Comparison of ENCODE assay signal across 9 cellular contexts in the genomic region with DNA sequence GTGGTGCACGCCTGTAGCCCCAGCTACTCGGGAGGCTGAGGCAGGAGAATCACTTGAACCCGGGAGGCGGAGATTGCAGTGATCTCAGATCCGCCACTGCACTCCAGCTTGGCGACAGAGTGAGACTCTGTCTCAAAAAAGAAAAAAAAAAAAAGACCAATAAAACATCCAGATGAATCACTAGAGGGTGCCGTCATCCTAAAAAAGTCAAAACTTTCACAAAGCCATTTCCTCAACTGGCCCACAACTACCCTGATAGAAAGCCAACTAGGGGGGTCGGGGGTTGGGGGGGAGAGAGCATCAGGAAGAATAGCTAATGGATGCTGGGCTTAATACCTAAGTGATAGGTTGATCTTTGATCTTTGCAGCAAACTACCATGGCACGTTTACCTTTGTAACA. TPM values are rescaled to one million over a fixed set of nuclear protein-coding genes. Genes with fewer than 3 reads are reported as not detected.
DNase-seq lines count a peak whose midpoint lies in the region; ATAC-seq, FAIRE-seq and TF ChIP-seq lines count a peak whose summit lies in the region.
"Not testable (repeated sequence)": the region's sequence is repeated elsewhere in the genome, so short reads cannot be mapped to it uniquely, and the experiment has no call there.
"Had no signal": no experiment of that assay in that cellular context is flagged by ENCODE, and none has a peak within 500 bp of the region (broad histone marks: within the 10 kb centered on the region; RNA-seq: fewer than 3 reads in every experiment).

No MANE protein-coding gene starts in this region.

- not testable (repeated sequence) for H3K27me3 Mint-ChIP-seq in CD4-positive, alpha-beta T cell; activated T-helper 2 cell treated with anti-CD3 and anti-CD28 coated beads, Interferon-gamma antibody, Interleukin-2, Interleukin-4, amounts not matched to agents 10 μg/mL and 5 μg/mL and 100 μg/mL, durations not matched to agents 14 hours and 24 hours and 36 hours (ENCODE audit: low read depth)

- peaks cover 74% of the 10 kb centered on the region for H3K36me3 ChIP-seq in OCI-LY7 (ENCODE audit: insufficient read depth, low read length)
- H3K36me3 ChIP-seq in endothelial cell of umbilical vein (ENCODE audit: control insufficient read depth in 2 of 2, extremely low read depth in 1 of 2, insufficient read depth in 2 of 2, low read length in 2 of 2): not testable (repeated sequence)
- H3K36me3 ChIP-seq in osteoblast (ENCODE audit: insufficient read depth, low read length): peaks cover 43% of the 10 kb centered on the region

- dilution Hi-C loops in endothelial cell of umbilical vein (cut with MboI; ENCODE audit: extremely low pct_ligation_motif_present, low sequenced_read_pairs): not testable (repeated sequence)

- H3K9ac ChIP-seq in endothelial cell of umbilical vein (replicated peaks; ENCODE audit: extremely low read depth, insufficient read depth, low read length): not testable (repeated sequence)

- H3K27ac Mint-ChIP-seq in CD4-positive, alpha-beta T cell; activated T-helper 2 cell treated with anti-CD3 and anti-CD28 coated beads, Interferon-gamma antibody, Interleukin-2, Interleukin-4, amounts not matched to agents 10 μg/mL and 5 μg/mL and 100 μg/mL, durations not matched to agents 14 hours and 24 hours and 36 hours: not testable (repeated sequence)

- H3K79me2 ChIP-seq in OCI-LY7 (ENCODE audit: insufficient read depth, low read depth, low read length): peaks cover 49% of the 10 kb centered on the region
- peaks cover 32% of the 10 kb centered on the region for H3K79me2 ChIP-seq in endothelial cell of umbilical vein (ENCODE audit: control insufficient read depth, insufficient read depth, low read length)
- peaks cover 43% of the 10 kb centered on the region for H3K79me2 ChIP-seq in osteoblast (ENCODE audit: insufficient read depth, low read length)

- H3K9me2 ChIP-seq in OCI-LY7 (ENCODE audit: insufficient read depth, low read length): not testable (repeated sequence)

- BruUV-seq in OCI-LY7 (replicated peaks; lab: Mats Ljungman, UMichigan); endothelial cell of umbilical vein (replicated peaks; lab: Mats Ljungman, UMichigan): not testable (repeated sequence)

- TF ChIP-seq CTCF in CD4-positive, alpha-beta T cell (IDR thresholded peaks at IDR 0.05); OCI-LY7 (conservative IDR thresholded peaks at IDR 0.05; ENCODE audit: low read length); endothelial cell of umbilical vein (IDR thresholded peaks at IDR 0.05; ENCODE audit: extremely low read depth in 1 of 2, insufficient read depth in 1 of 2, low read depth in 1 of 2, low read length in 2 of 2); osteoblast (IDR thresholded peaks at IDR 0.05; ENCODE audit: extremely low read depth, low read depth, low read length): not testable (repeated sequence)

- not testable (repeated sequence) for TF ChIP-seq POLR2A in endothelial cell of umbilical vein (IDR thresholded peaks at IDR 0.05; ENCODE audit: low read depth, low read length)

- CTCF ChIA-PET in CD4-positive, alpha-beta T cell (lab: Charles Lee): interaction anchor here (0.7 kb wide), 1 partner anchor 8 kb away, joined by 3 read pairs; no protein-coding TSS in a partner anchor
- CTCF ChIA-PET in OCI-LY7 (lab: Charles Lee; ENCODE audit: unreplicated experiment): interaction anchor here (0.5 kb wide), 1 partner anchor 187 kb away, joined by 3 read pairs; no protein-coding TSS in a partner anchor
- CTCF ChIA-PET in endothelial cell of umbilical vein (lab: Charles Lee): interaction anchor here (0.7 to 1.6 kb wide), 4 partner anchors 11 to 195 kb away, joined by 3 to 7 read pairs (median 4); a partner anchor contains a TSS

- not testable (repeated sequence) for ATAC-seq in CD4-positive, alpha-beta T cell (ENCODE audit: poor library complexity)

- H3K4me1 ChIP-seq in OCI-LY7 (ENCODE audit: insufficient read depth, low read length, poor library complexity, severe bottlenecking): peaks cover 42% of the 10 kb centered on the region
- H3K4me1 ChIP-seq in endothelial cell of umbilical vein (ENCODE audit: control insufficient read depth, extremely low read depth, insufficient read depth, low read length): peaks cover 24% of the 10 kb centered on the region
- H3K4me1 ChIP-seq in osteoblast (ENCODE audit: insufficient read depth, low read length): peaks cover 25% of the 10 kb centered on the region

- POLR2A ChIA-PET in CD4-positive, alpha-beta T cell (lab: Charles Lee); endothelial cell of umbilical vein (lab: Charles Lee): not testable (repeated sequence)
- POLR2A ChIA-PET in OCI-LY7 (lab: Charles Lee): interaction anchor here (0.6 kb wide), 1 partner anchor 8 kb away, joined by 3 read pairs; no protein-coding TSS in a partner anchor

- H3K27me3 ChIP-seq in CD4-positive, alpha-beta T cell (ENCODE audit: control insufficient read depth, insufficient read depth, low read length); endothelial cell of umbilical vein (ENCODE audit: control insufficient read depth in 2 of 2, insufficient read depth in 2 of 2, low read length in 2 of 2); osteoblast (ENCODE audit: insufficient read depth, low read length): not testable (repeated sequence)

- peak overlapping the region; percentile 45 for H3K4me3 Mint-ChIP-seq in CD4-positive, alpha-beta T cell
- H3K4me3 Mint-ChIP-seq in activated T-helper 2 cell treated with anti-CD3 and anti-CD28 coated beads, Interferon-gamma antibody, Interleukin-2, Interleukin-4, amounts not matched to agents 10 μg/mL and 5 μg/mL and 100 μg/mL, durations not matched to agents 14 hours and 24 hours and 36 hours (ENCODE audit: low read depth): peak overlapping the region; percentile 17

- FAIRE-seq in endothelial cell of umbilical vein (lab: Jason Lieb, UNC): peak; percentile 26

- not testable (repeated sequence) for H3K27ac ChIP-seq in CD4-positive, alpha-beta T cell (ENCODE audit: low read depth, low read length); OCI-LY7 (ENCODE audit: low read depth, low read length, poor library complexity, severe bottlenecking); endothelial cell of umbilical vein (ENCODE audit: insufficient read depth, low read depth, low read length); osteoblast (ENCODE audit: low read depth, low read length)

- intact Hi-C loops in CD4-positive, alpha-beta T cell (cut with DNase I, micrococcal nuclease); OCI-LY7 (cut with micrococcal nuclease; ENCODE audit: unreplicated experiment); activated T-helper 2 cell treated with anti-CD3 and anti-CD28 coated beads, Interferon-gamma antibody, Interleukin-2, Interleukin-4, amounts not matched to agents 10 μg/mL and 5 μg/mL and 100 μg/mL, durations not matched to agents 14 hours and 24 hours and 36 hours (cut with micrococcal nuclease): not testable (repeated sequence)
- intact Hi-C loops in endothelial cell of umbilical vein (cut with micrococcal nuclease): loop anchor here (10.0 kb wide), 1 partner anchor 54 kb away; no protein-coding TSS in a partner anchor

- 0 out of 2 replicates have a peak overlapping the region, but pooled peaks have one; percentile 8 for H3K4me2 ChIP-seq in OCI-LY7 (ENCODE audit: low read length)
- H3K4me2 ChIP-seq in endothelial cell of umbilical vein (ENCODE audit: insufficient read depth, low read length); osteoblast (ENCODE audit: insufficient read depth, low read length): not testable (repeated sequence)

- H3K4me3 ChIP-seq in OCI-LY7 (ENCODE audit: low read depth, low read length, poor library complexity, severe bottlenecking); endothelial cell of umbilical vein (replicated peaks in 1 of 3; ENCODE audit: insufficient read depth in 1 of 3, low read depth in 1 of 3, low read length in 3 of 3); osteoblast (ENCODE audit: insufficient read depth, low read length): not testable (repeated sequence)

- H3K9me3 ChIP-seq in CD4-positive, alpha-beta T cell (ENCODE audit: control insufficient read depth, low read length); OCI-LY7 (ENCODE audit: low read length); endothelial cell of umbilical vein (replicated peaks; ENCODE audit: control insufficient read depth, insufficient read depth, low read length); osteoblast (ENCODE audit: low read depth, low read length): not testable (repeated sequence)

- not testable (repeated sequence) for H2AFZ ChIP-seq in OCI-LY7 (ENCODE audit: low read length); endothelial cell of umbilical vein (ENCODE audit: low read depth, low read length); osteoblast (ENCODE audit: low read length)

- DNase-seq in CD4-positive, alpha-beta T cell; OCI-LY7 (ENCODE audit: low spot score); activated T-helper 2 cell treated with anti-CD3 and anti-CD28 coated beads, Interferon-gamma antibody, Interleukin-2, Interleukin-4, amounts not matched to agents 10 μg/mL and 5 μg/mL and 100 μg/mL, durations not matched to agents 14 hours and 24 hours and 36 hours (ENCODE audit: low spot score); endothelial cell of umbilical vein (ENCODE audit: low read depth, low spot score): not testable (repeated sequence)
- DNase-seq in HuH-7.5 (ENCODE audit: low spot score): peak; percentile 0
- DNase-seq in osteoblast (ENCODE audit: insufficient read length, low spot score, missing footprints): peak; percentile 80

- H3K9me1 ChIP-seq in endothelial cell of umbilical vein (replicated peaks; ENCODE audit: control insufficient read depth, extremely low read depth, insufficient read depth, low read length): not testable (repeated sequence)

- not testable (repeated sequence) for H3K9me3 Mint-ChIP-seq in CD4-positive, alpha-beta T cell; activated T-helper 2 cell treated with anti-CD3 and anti-CD28 coated beads, Interferon-gamma antibody, Interleukin-2, Interleukin-4, amounts not matched to agents 10 μg/mL and 5 μg/mL and 100 μg/mL, durations not matched to agents 14 hours and 24 hours and 36 hours

- H4K20me1 ChIP-seq in OCI-LY7 (ENCODE audit: insufficient read depth, low read length) (peaks cover 12% of the 10 kb centered on the region), osteoblast (ENCODE audit: insufficient read depth, low read length) (peaks cover 24% of the 10 kb centered on the region)
- not testable (repeated sequence) for H4K20me1 ChIP-seq in endothelial cell of umbilical vein (replicated peaks; ENCODE audit: control insufficient read depth, extremely low read depth, insufficient read depth, low read length)

- peaks cover 41% of the 10 kb centered on the region for H3K4me1 Mint-ChIP-seq in CD4-positive, alpha-beta T cell (ENCODE audit: low read depth)
- H3K4me1 Mint-ChIP-seq in activated T-helper 2 cell treated with anti-CD3 and anti-CD28 coated beads, Interferon-gamma antibody, Interleukin-2, Interleukin-4, amounts not matched to agents 10 μg/mL and 5 μg/mL and 100 μg/mL, durations not matched to agents 14 hours and 24 hours and 36 hours (ENCODE audit: low read depth): peaks cover 12% of the 10 kb centered on the region

- H3K36me3 Mint-ChIP-seq in CD4-positive, alpha-beta T cell (ENCODE audit: low read depth): peaks cover 63% of the 10 kb centered on the region
- peaks cover 52% of the 10 kb centered on the region for H3K36me3 Mint-ChIP-seq in activated T-helper 2 cell treated with anti-CD3 and anti-CD28 coated beads, Interferon-gamma antibody, Interleukin-2, Interleukin-4, amounts not matched to agents 10 μg/mL and 5 μg/mL and 100 μg/mL, durations not matched to agents 14 hours and 24 hours and 36 hours (ENCODE audit: low read depth)

RNA-seq across cellular contexts. Expression of a gene that starts 2.3 kb away (rescaled TPM):
- 10 to 100 TPM; 42.0 to 42.7 TPM for total RNA-seq in CD4-positive, alpha-beta T cell
- total RNA-seq in OCI-LY7 (2014; rRNA removed; shearing (Covaris generic)): 59.2 and 93.0 TPM in 2 replicates
- 103 and 106 TPM in 2 replicates for total RNA-seq in OCI-LY7 (2022)
- total RNA-seq in activated T-helper 2 cell treated with anti-CD3 and anti-CD28 coated beads, Interferon-gamma antibody, Interleukin-2, Interleukin-4, amounts not matched to agents 10 μg/mL and 5 μg/mL and 100 μg/mL, durations not matched to agents 14 hours and 24 hours and 36 hours: 48.6 and 54.5 TPM in 2 replicates
- 60.2 and 62.0 TPM in 2 replicates for total RNA-seq in endothelial cell of umbilical vein
- 169 and 196 TPM in 2 replicates for polyA plus RNA-seq in endothelial cell of umbilical vein
- 60.1 and 63.3 TPM in 2 replicates for polyA plus RNA-seq in endothelial cell of umbilical vein (2011; cell fraction: cytosol; rRNA removed)
- 27.0 and 32.6 TPM in 2 replicates for polyA plus RNA-seq in endothelial cell of umbilical vein (2011; cell fraction: nucleus; rRNA removed)
- 74.3 and 105 TPM in 2 replicates for polyA plus RNA-seq in endothelial cell of umbilical vein (2012)
- 54.9 and 60.2 TPM in 2 replicates for polyA minus RNA-seq in endothelial cell of umbilical vein
- polyA minus RNA-seq in endothelial cell of umbilical vein (2011; cell fraction: cytosol; rRNA and poly(A)+ RNA removed): 60.9 TPM
- 17.9 and 21.0 TPM in 2 replicates for polyA minus RNA-seq in endothelial cell of umbilical vein (2011; cell fraction: nucleus; rRNA and poly(A)+ RNA removed)
- total RNA-seq in osteoblast: 9.0 and 18.3 TPM in 2 replicates

RNA-seq across cellular contexts. Expression of a gene that starts 2.5 kb away (rescaled TPM):
- total RNA-seq in CD4-positive, alpha-beta T cell: 1,000 to 10,000 TPM; 3,333 to 3,342 TPM
- total RNA-seq in OCI-LY7 (2014; rRNA removed; shearing (Covaris generic)): 1,636 and 2,574 TPM in 2 replicates
- 2,187 and 2,253 TPM in 2 replicates for total RNA-seq in OCI-LY7 (2022)
- 1,945 and 1,967 TPM in 2 replicates for total RNA-seq in activated T-helper 2 cell treated with anti-CD3 and anti-CD28 coated beads, Interferon-gamma antibody, Interleukin-2, Interleukin-4, amounts not matched to agents 10 μg/mL and 5 μg/mL and 100 μg/mL, durations not matched to agents 14 hours and 24 hours and 36 hours
- 1,555 and 1,664 TPM in 2 replicates for total RNA-seq in endothelial cell of umbilical vein
- polyA plus RNA-seq in endothelial cell of umbilical vein: 865 and 990 TPM in 2 replicates
- 799 and 842 TPM in 2 replicates for polyA plus RNA-seq in endothelial cell of umbilical vein (2011; cell fraction: cytosol; rRNA removed)
- polyA plus RNA-seq in endothelial cell of umbilical vein (2011; cell fraction: nucleus; rRNA removed): 200 and 336 TPM in 2 replicates
- 2,106 and 2,592 TPM in 2 replicates for polyA plus RNA-seq in endothelial cell of umbilical vein (2012)
- 420 and 491 TPM in 2 replicates for polyA minus RNA-seq in endothelial cell of umbilical vein
- 322 TPM for polyA minus RNA-seq in endothelial cell of umbilical vein (2011; cell fraction: cytosol; rRNA and poly(A)+ RNA removed)
- polyA minus RNA-seq in endothelial cell of umbilical vein (2011; cell fraction: nucleus; rRNA and poly(A)+ RNA removed): 48.7 and 96.3 TPM in 2 replicates
- 177 and 180 TPM in 2 replicates for total RNA-seq in osteoblast

RNA-seq across cellular contexts. Expression of a gene that starts 10.7 kb away (rescaled TPM):
- 10 to 100 TPM; 17.1 to 17.6 TPM for total RNA-seq in CD4-positive, alpha-beta T cell
- total RNA-seq in OCI-LY7 (2014; rRNA removed; shearing (Covaris generic)): 39.0 and 49.2 TPM in 2 replicates
- total RNA-seq in OCI-LY7 (2022) (35.9 and 39.1 TPM in 2 replicates), endothelial cell of umbilical vein (84.9 and 86.7 TPM in 2 replicates), osteoblast (18.6 and 22.8 TPM in 2 replicates)
- 90.0 and 90.2 TPM in 2 replicates for total RNA-seq in activated T-helper 2 cell treated with anti-CD3 and anti-CD28 coated beads, Interferon-gamma antibody, Interleukin-2, Interleukin-4, amounts not matched to agents 10 μg/mL and 5 μg/mL and 100 μg/mL, durations not matched to agents 14 hours and 24 hours and 36 hours
- 190 and 255 TPM in 2 replicates for polyA plus RNA-seq in endothelial cell of umbilical vein
- polyA plus RNA-seq in endothelial cell of umbilical vein (2011; cell fraction: cytosol; rRNA removed): 119 and 129 TPM in 2 replicates
- 45.1 and 52.5 TPM in 2 replicates for polyA plus RNA-seq in endothelial cell of umbilical vein (2011; cell fraction: nucleus; rRNA removed)
- polyA plus RNA-seq in endothelial cell of umbilical vein (2012): 52.9 and 57.1 TPM in 2 replicates
- polyA minus RNA-seq in endothelial cell of umbilical vein: 23.9 and 30.9 TPM in 2 replicates
- 48.5 TPM for polyA minus RNA-seq in endothelial cell of umbilical vein (2011; cell fraction: cytosol; rRNA and poly(A)+ RNA removed)
- 7.3 and 9.9 TPM in 2 replicates for polyA minus RNA-seq in endothelial cell of umbilical vein (2011; cell fraction: nucleus; rRNA and poly(A)+ RNA removed)

RNA-seq across cellular contexts. Expression of a gene that starts 24.2 kb away (rescaled TPM):
- total RNA-seq in CD4-positive, alpha-beta T cell: 1 to 10 TPM in 1 of 2 experiments, under 1 TPM in 1; 0.87 to 1.1 TPM
- 0.22 TPM in 1 of 2 replicates, not detected in the other for total RNA-seq in OCI-LY7 (2014; rRNA removed; shearing (Covaris generic))
- 0.11 and 0.57 TPM in 2 replicates for total RNA-seq in OCI-LY7 (2022)
- total RNA-seq in activated T-helper 2 cell treated with anti-CD3 and anti-CD28 coated beads, Interferon-gamma antibody, Interleukin-2, Interleukin-4, amounts not matched to agents 10 μg/mL and 5 μg/mL and 100 μg/mL, durations not matched to agents 14 hours and 24 hours and 36 hours: 0.89 and 1.7 TPM in 2 replicates
- 26.3 and 30.0 TPM in 2 replicates for total RNA-seq in endothelial cell of umbilical vein
- 22.1 and 25.0 TPM in 2 replicates for polyA plus RNA-seq in endothelial cell of umbilical vein
- polyA plus RNA-seq in endothelial cell of umbilical vein (2011; cell fraction: cytosol; rRNA removed): 10.9 and 14.4 TPM in 2 replicates
- 47.3 and 47.4 TPM in 2 replicates for polyA plus RNA-seq in endothelial cell of umbilical vein (2011; cell fraction: nucleus; rRNA removed)
- polyA plus RNA-seq in endothelial cell of umbilical vein (2012): 6.1 and 11.4 TPM in 2 replicates
- polyA minus RNA-seq in endothelial cell of umbilical vein: 8.3 and 8.7 TPM in 2 replicates
- polyA minus RNA-seq in endothelial cell of umbilical vein (2011; cell fraction: cytosol; rRNA and poly(A)+ RNA removed): not detected
- polyA minus RNA-seq in endothelial cell of umbilical vein (2011; cell fraction: nucleus; rRNA and poly(A)+ RNA removed): 6.3 and 14.1 TPM in 2 replicates
- 0.59 TPM in 1 of 2 replicates, not detected in the other for total RNA-seq in osteoblast
- total RNA-seq: Calu3 had no signal

RNA-seq across cellular contexts. Expression of a gene that starts 45.1 kb away (rescaled TPM):
- total RNA-seq in CD4-positive, alpha-beta T cell: not detected
- not detected in 2 replicates for total RNA-seq in OCI-LY7 (2014; rRNA removed; shearing (Covaris generic))
- total RNA-seq in OCI-LY7 (2022): not detected in 2 replicates
- total RNA-seq in activated T-helper 2 cell treated with anti-CD3 and anti-CD28 coated beads, Interferon-gamma antibody, Interleukin-2, Interleukin-4, amounts not matched to agents 10 μg/mL and 5 μg/mL and 100 μg/mL, durations not matched to agents 14 hours and 24 hours and 36 hours: 7.1 and 7.4 TPM in 2 replicates
- total RNA-seq in endothelial cell of umbilical vein: 3.9 and 4.6 TPM in 2 replicates
- polyA plus RNA-seq in endothelial cell of umbilical vein: 14.1 and 18.5 TPM in 2 replicates
- 11.1 and 13.6 TPM in 2 replicates for polyA plus RNA-seq in endothelial cell of umbilical vein (2011; cell fraction: cytosol; rRNA removed)
- polyA plus RNA-seq in endothelial cell of umbilical vein (2011; cell fraction: nucleus; rRNA removed): 21.6 and 23.6 TPM in 2 replicates
- 18.8 and 26.4 TPM in 2 replicates for polyA plus RNA-seq in endothelial cell of umbilical vein (2012)
- polyA minus RNA-seq in endothelial cell of umbilical vein: 2.5 and 5.9 TPM in 2 replicates
- polyA minus RNA-seq in endothelial cell of umbilical vein (2011; cell fraction: cytosol; rRNA and poly(A)+ RNA removed): 0.72 TPM
- 4.3 and 11.4 TPM in 2 replicates for polyA minus RNA-seq in endothelial cell of umbilical vein (2011; cell fraction: nucleus; rRNA and poly(A)+ RNA removed)
- total RNA-seq in osteoblast: 1.1 and 1.2 TPM in 2 replicates
- total RNA-seq: PC-9 had no signal
- polyA plus RNA-seq: neural cell had no signal
